In the genomic region with DNA sequence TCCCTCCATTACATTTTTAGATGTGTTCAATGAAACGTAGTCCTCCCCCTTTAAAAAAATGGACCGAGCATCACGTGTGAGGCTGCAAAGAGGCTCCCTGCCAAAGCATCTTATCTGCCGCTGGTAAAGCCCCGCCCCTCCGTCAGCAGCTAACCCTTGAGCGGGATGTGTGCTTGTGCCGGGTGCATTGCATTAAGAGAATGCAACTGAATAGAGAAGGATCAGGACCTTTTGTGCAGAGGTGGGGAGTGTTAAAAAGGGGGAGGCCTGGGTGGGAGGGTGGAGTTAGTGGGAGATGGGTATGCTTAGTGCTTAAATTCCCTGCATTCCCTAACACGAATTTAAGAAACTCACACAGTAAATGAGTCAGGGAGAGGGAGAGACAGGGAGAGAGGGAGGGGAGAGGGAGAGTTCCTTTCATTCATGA, we compare ENCODE assay signal across 8 cellular contexts.
DNase-seq lines count a peak whose midpoint lies in the region; ATAC-seq, FAIRE-seq and TF ChIP-seq lines count a peak whose summit lies in the region.

No MANE protein-coding gene starts in this region.

- H3K27me3 ChIP-seq in astrocyte (ENCODE audit: insufficient read depth, low read length) = no peaks in the 10 kb centered on the region
- peaks cover 0 to 13% (median 0%) of the 10 kb centered on the region in 7 donors for H3K27me3 ChIP-seq in spleen (replicated peaks in 1 of 7)

- peak; percentile 81 for ATAC-seq in GM21723 (IDR thresholded peaks at IDR 0.05; ENCODE audit: unreplicated experiment)

- intact Hi-C loops in spleen (cut with DNase I; ENCODE audit: low total_unique reads) = no loop called here

- no peak overlapping the region for H3K27ac Mint-ChIP-seq in T-helper 1 cell treated with Interleukin-12 subunit alpha and Interleukin-12 subunit beta and Interleukin-4 antibody, amounts not matched to agents 30 μg/mL and 1 μg/mL, for 36 hours
- peak overlapping the region; percentile 41 for H3K27ac Mint-ChIP-seq in astrocyte (ENCODE audit: unreplicated experiment)

- DNase-seq in DMS53 (lab: John Stamatoyannopoulos, UW) (peak; percentile 78), NAMALWA (ENCODE audit: low spot score) (peak; percentile 79), astrocyte (ENCODE audit: low read depth) (peak; percentile 82), iPS DF 4.7 (ENCODE audit: extremely low read depth, low spot score) (peak; percentile 46), spleen (peak; percentile 90), SIG-M5 treated with dmso at 0.1 percent for 504 hours (lab: John Stamatoyannopoulos, UW; ENCODE audit: unreplicated experiment) (no peak)

- H3K36me3 Mint-ChIP-seq in T-helper 1 cell treated with Interleukin-12 subunit alpha and Interleukin-12 subunit beta and Interleukin-4 antibody, amounts not matched to agents 30 μg/mL and 1 μg/mL, for 36 hours (ENCODE audit: low read depth) = no peaks in the 10 kb centered on the region
- H3K36me3 Mint-ChIP-seq in astrocyte (ENCODE audit: low read depth, unreplicated experiment) = no peaks in the 10 kb centered on the region

- peak overlapping the region; percentile 67 for H3K4me3 Mint-ChIP-seq in T-helper 1 cell treated with Interleukin-12 subunit alpha and Interleukin-12 subunit beta and Interleukin-4 antibody, amounts not matched to agents 30 μg/mL and 1 μg/mL, for 36 hours
- peak overlapping the region; percentile 74 for H3K4me3 Mint-ChIP-seq in astrocyte (ENCODE audit: unreplicated experiment)

- no peaks in the 10 kb centered on the region for H3K27me3 Mint-ChIP-seq in T-helper 1 cell treated with Interleukin-12 subunit alpha and Interleukin-12 subunit beta and Interleukin-4 antibody, amounts not matched to agents 30 μg/mL and 1 μg/mL, for 36 hours (ENCODE audit: low read depth)
- H3K27me3 Mint-ChIP-seq in astrocyte (ENCODE audit: low read depth, unreplicated experiment) = no peaks in the 10 kb centered on the region

- H3K27ac ChIP-seq in astrocyte (ENCODE audit: low read depth, low read length) (no peak overlapping the region), spleen (peak overlapping the region in 1 of 8 donors; percentile 18)

- peaks cover 6% of the 10 kb centered on the region for H4K20me1 ChIP-seq in astrocyte (ENCODE audit: insufficient read depth, low read length)

- no peak for TF ChIP-seq POLR2A in spleen (IDR thresholded peaks at IDR 0.05)

- H3K79me2 ChIP-seq in astrocyte (ENCODE audit: insufficient read depth, low read length) = peaks cover 26% of the 10 kb centered on the region

- peak overlapping the region; percentile 79 for H3K4me2 ChIP-seq in astrocyte (ENCODE audit: low read length)

- peaks cover 18% of the 10 kb centered on the region for H3K4me1 Mint-ChIP-seq in T-helper 1 cell treated with Interleukin-12 subunit alpha and Interleukin-12 subunit beta and Interleukin-4 antibody, amounts not matched to agents 30 μg/mL and 1 μg/mL, for 36 hours (ENCODE audit: low read depth)
- peaks cover 46% of the 10 kb centered on the region for H3K4me1 Mint-ChIP-seq in astrocyte (ENCODE audit: low read depth, unreplicated experiment)

- FAIRE-seq in astrocyte (lab: Jason Lieb, UNC) = peak; percentile 92

- H3K4me1 ChIP-seq in astrocyte (ENCODE audit: insufficient read depth, low read length) (peaks cover 32% of the 10 kb centered on the region), spleen (peaks cover 0 to 85% (median 32%) of the 10 kb centered on the region in 6 donors)

- no peaks in the 10 kb centered on the region for H3K9me3 ChIP-seq in astrocyte (ENCODE audit: insufficient read depth, low read depth, low read length)
- no peaks in the 10 kb centered on the region for H3K9me3 ChIP-seq in spleen

- H3K4me3 ChIP-seq in astrocyte (ENCODE audit: insufficient read depth, low read depth, low read length) = peak overlapping the region; percentile 25
- peak overlapping the region in 1 of 8 donors; percentile 19 for H3K4me3 ChIP-seq in spleen

- H3K36me3 ChIP-seq in astrocyte (ENCODE audit: insufficient read depth, low read length) = no peaks in the 10 kb centered on the region
- H3K36me3 ChIP-seq in spleen = no peaks in the 10 kb centered on the region

- H3K9me3 Mint-ChIP-seq in T-helper 1 cell treated with Interleukin-12 subunit alpha and Interleukin-12 subunit beta and Interleukin-4 antibody, amounts not matched to agents 30 μg/mL and 1 μg/mL, for 36 hours = no peaks in the 10 kb centered on the region
- no peaks in the 10 kb centered on the region for H3K9me3 Mint-ChIP-seq in astrocyte (ENCODE audit: unreplicated experiment)

- H2AFZ ChIP-seq in astrocyte (ENCODE audit: low read depth, low read length) = no peak overlapping the region

- WGBS in spleen, 5 donors = 0 to 5% (median 3%) methylated on average over 9 of the region's 9 CpGs

- TF ChIP-seq CTCF in astrocyte (IDR thresholded peaks at IDR 0.05; ENCODE audit: insufficient read depth, low read depth, low read length) = no peak
- TF ChIP-seq CTCF in spleen (IDR thresholded peaks at IDR 0.05 in 8 of 11, conservative IDR thresholded peaks at IDR 0.05 in 3 of 11) = no peak

- H3K9ac ChIP-seq in astrocyte (ENCODE audit: low read length) = peak overlapping the region; percentile 6
